ENCODE assay signal across 20 cellular contexts in the genomic region with DNA sequence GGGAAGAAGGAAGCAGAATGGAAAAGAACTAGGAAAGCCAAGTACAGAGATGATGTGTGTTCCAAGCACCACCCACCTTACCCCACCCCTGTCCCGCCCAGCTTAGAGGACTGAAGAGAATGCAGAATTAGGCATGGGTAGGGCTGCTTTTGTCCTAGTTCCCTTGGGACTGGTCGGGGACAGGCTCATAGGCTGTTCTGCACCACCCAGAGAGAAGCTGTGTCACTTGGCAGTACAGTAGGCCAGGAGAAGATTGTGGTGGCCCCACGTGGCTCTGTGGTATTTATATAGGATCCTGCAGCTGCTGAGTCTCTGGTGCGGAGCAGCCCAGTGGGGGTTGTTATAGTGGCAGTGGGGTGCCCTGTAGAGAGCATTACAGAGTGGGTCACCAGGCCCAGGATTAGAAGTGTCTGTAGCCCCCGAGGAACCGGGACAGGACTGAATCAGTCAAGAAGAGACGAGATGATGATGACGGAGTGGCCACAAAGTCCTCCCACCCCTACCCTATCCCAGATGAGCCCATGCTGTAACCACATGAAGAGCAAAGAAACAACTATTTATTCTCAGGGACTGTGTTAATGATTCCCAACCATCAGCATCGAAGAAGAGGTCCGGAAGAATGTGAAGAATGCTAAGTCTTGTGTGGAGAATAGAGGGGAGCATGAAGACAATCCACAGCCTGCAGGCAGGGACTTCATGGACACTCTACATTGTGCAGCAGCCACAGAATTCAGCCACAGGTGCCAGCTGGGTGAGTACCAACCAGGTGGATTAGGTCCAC.
DNase-seq lines count a peak whose midpoint lies in the region; ATAC-seq and TF ChIP-seq lines count a peak whose summit lies in the region.
"Had no signal": no experiment of that assay in that cellular context is flagged by ENCODE, and none has a peak within 500 bp of the region (broad histone marks: within the 10 kb centered on the region; RNA-seq: fewer than 3 reads in every experiment).

No MANE protein-coding gene starts in this region.

- H4K20me1 ChIP-seq in PC-9 (ENCODE audit: insufficient read depth): no peaks in the 10 kb centered on the region

- no peaks in the 10 kb centered on the region for H3K27me3 ChIP-seq in PC-9 (ENCODE audit: insufficient read depth, low read depth)
- H3K27me3 ChIP-seq: foreskin keratinocyte, left lung, ovary had no signal

- H3K4me1 ChIP-seq in PC-9 (replicated peaks; ENCODE audit: insufficient read depth): peaks cover 6% of the 10 kb centered on the region
- H3K4me1 ChIP-seq: foreskin keratinocyte, left lung had no signal

- DNase-seq in NCI-H146 (lab: John Stamatoyannopoulos, UW) (peak; percentile 0), NCI-H146 treated with DMSO at 0.1 percent for 48 hours (lab: John Stamatoyannopoulos, UW; ENCODE audit: unreplicated experiment) (no peak), PC-9 (no peak), glomerular visceral epithelial cell (ENCODE audit: extremely low spot score) (peak; percentile 74), type B pancreatic cell (ENCODE audit: extremely low spot score, unreplicated experiment) (no peak), A172 (ENCODE audit: low spot score) (no peak)
- DNase-seq in activated CD4-positive, CD25-positive, alpha-beta regulatory T cell (lab: John Stamatoyannopoulos, UW): no peak
- DNase-seq: activated CD4-positive, alpha-beta T cell treated with anti-CD3 and anti-CD28 coated beads, Interleukin-2, amount 10 ng/mL, durations not matched to agents 24 days and 14 days; activated gamma-delta T cell treated with Interleukin-2 at 50 U/mL for 16 hours; anterior cingulate cortex; foreskin keratinocyte; left lung; NCI-H2081 treated with DMSO at 0.1 percent for 48 hours; NCI-H526 treated with DMSO at 0.1 percent for 48 hours; ovary; small intestine had no signal

- POLR2A ChIA-PET in PC-9 (lab: Charles Lee; ENCODE audit: unreplicated experiment): interaction anchor here (0.7 kb wide), 1 partner anchor 22 kb away, joined by 4 read pairs; no protein-coding TSS in a partner anchor

- H3K4me1 Mint-ChIP-seq in type B pancreatic cell (ENCODE audit: unreplicated experiment): peaks cover 13% of the 10 kb centered on the region
- H3K4me1 Mint-ChIP-seq: activated CD4-positive, alpha-beta T cell treated with anti-CD3 and anti-CD28 coated beads, Interleukin-2, amount 10 ng/mL, durations not matched to agents 24 days and 14 days had no signal

- no peak overlapping the region for H3K4me2 ChIP-seq in PC-9

- no peaks in the 10 kb centered on the region for H3K9me2 ChIP-seq in PC-9 (ENCODE audit: insufficient read depth)

- no peak overlapping the region for H2AFZ ChIP-seq in PC-9

- TF ChIP-seq CTCF in PC-9 (conservative IDR thresholded peaks at IDR 0.05): no peak
- no peak for TF ChIP-seq CTCF in type B pancreatic cell (conservative IDR thresholded peaks at IDR 0.05)

- no TSS peak for BruUV-seq in PC-9 (replicated peaks; lab: Mats Ljungman, UMichigan)

- H3K27me3 Mint-ChIP-seq in type B pancreatic cell: no peaks in the 10 kb centered on the region

- H3K27ac Mint-ChIP-seq in type B pancreatic cell: peak overlapping the region; percentile 85
- H3K27ac Mint-ChIP-seq: activated CD4-positive, alpha-beta T cell treated with anti-CD3 and anti-CD28 coated beads, Interleukin-2, amount 10 ng/mL, durations not matched to agents 24 days and 14 days had no signal

- no peak overlapping the region for H3K4me3 ChIP-seq in PC-9
- H3K4me3 ChIP-seq: left lung, ovary, SK-N-MC, thoracic aorta had no signal

- H3F3A ChIP-seq in PC-9 (ENCODE audit: insufficient read depth, low read depth): no peaks in the 10 kb centered on the region

- H3K4me3 Mint-ChIP-seq in type B pancreatic cell: peak overlapping the region; percentile 15
- H3K4me3 Mint-ChIP-seq: activated CD4-positive, alpha-beta T cell treated with anti-CD3 and anti-CD28 coated beads, Interleukin-2, amount 10 ng/mL, durations not matched to agents 24 days and 14 days had no signal

- CTCF ChIA-PET in PC-9 (lab: Charles Lee): no interaction called here

- H3K9me3 Mint-ChIP-seq in type B pancreatic cell: no peaks in the 10 kb centered on the region
- H3K9me3 Mint-ChIP-seq: activated CD4-positive, alpha-beta T cell treated with anti-CD3 and anti-CD28 coated beads, Interleukin-2, amount 10 ng/mL, durations not matched to agents 24 days and 14 days had no signal

- H3K36me3 ChIP-seq in PC-9 (ENCODE audit: low read depth): no peaks in the 10 kb centered on the region
- H3K36me3 ChIP-seq: left lung, ovary, thoracic aorta had no signal

- ATAC-seq in HG02884 (IDR thresholded peaks at IDR 0.05; ENCODE audit: unreplicated experiment): no peak
- ATAC-seq: foreskin keratinocyte, left lung had no signal

- no peaks in the 10 kb centered on the region for H3K36me3 Mint-ChIP-seq in type B pancreatic cell

- no peaks in the 10 kb centered on the region for H3K79me2 ChIP-seq in PC-9 (ENCODE audit: low read depth)

- H3K27ac ChIP-seq in PC-9: peak overlapping the region; percentile 30; the same call in 1 of the 2 replicates
- H3K27ac ChIP-seq: 22Rv1, foreskin keratinocyte, left lung, ovary, SK-N-MC, thoracic aorta had no signal

- no peaks in the 10 kb centered on the region; the same call in 1 of the 2 replicates for H3K9me3 ChIP-seq in PC-9 (ENCODE audit: insufficient read depth, low read depth)
- H3K9me3 ChIP-seq: left lung, ovary, thoracic aorta had no signal

- intact Hi-C loops in PC-9 (cut with micrococcal nuclease; ENCODE audit: unreplicated experiment): no loop called here

Comparison
In these comparisons a context has a peak if more than half of its experiments do, and no peak if none do; other contexts are left out.
1. DNase-seq: peak in NCI-H146 (single experiment) and glomerular visceral epithelial cell (single experiment); none in NCI-H146 treated with DMSO at 0.1 percent for 48 hours (single experiment), PC-9 (0 of 2), type B pancreatic cell (single experiment), activated CD4-positive, CD25-positive, alpha-beta regulatory T cell (0 of 4) and A172 (single experiment).